Comparison of ENCODE assay signal across 12 cellular contexts in the genomic region with DNA sequence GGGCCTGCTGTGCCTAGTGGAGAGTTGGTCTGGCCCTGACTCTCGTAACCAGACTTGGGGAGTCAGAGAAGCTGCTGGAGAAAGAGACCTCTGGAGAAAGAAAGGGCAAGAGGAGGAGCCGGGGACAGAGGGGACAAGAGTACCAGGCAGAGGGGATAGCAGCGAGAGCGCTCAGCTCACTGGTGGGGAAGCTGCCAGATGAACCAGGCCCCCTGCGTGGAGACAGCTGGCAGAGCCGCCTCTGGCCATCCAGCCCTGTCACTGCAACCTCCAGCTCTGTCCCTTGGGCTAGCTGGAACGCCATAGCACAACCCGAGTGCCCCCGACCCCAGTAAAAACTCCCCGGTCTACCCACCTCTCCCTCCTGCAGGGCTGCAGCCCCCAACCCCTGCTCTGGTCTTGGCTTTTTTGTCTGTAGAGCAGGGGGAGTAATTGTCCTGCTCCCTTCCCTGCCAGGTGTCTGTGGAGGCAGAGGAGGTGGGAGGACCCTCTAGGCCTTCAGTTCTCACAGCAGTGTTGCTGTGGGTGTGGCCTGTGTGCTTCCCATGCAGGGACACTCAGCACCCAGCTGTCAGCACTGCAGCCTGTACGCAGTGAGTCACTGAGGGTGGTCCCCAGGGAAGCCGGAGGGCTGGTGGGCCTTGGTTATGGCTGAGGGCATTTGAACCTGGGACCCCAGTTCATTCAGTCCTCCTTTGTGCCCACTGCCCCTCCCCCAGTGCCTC. TPM values are rescaled to one million over a fixed set of nuclear protein-coding genes. Genes with fewer than 3 reads are reported as not detected.
A peak's percentile ranks its signal among the peaks of the same experiment; 100 is the strongest.
DNase-seq lines count a peak whose midpoint lies in the region; ATAC-seq and TF ChIP-seq lines count a peak whose summit lies in the region.
"Had no signal": no experiment of that assay in that cellular context is flagged by ENCODE, and none has a peak within 500 bp of the region (broad histone marks: within the 10 kb centered on the region; RNA-seq: fewer than 3 reads in every experiment).

No MANE protein-coding gene starts in this region.

- POLR2A ChIA-PET in activated CD4-positive, alpha-beta T cell treated with anti-CD3 and anti-CD28 coated beads for 36 hours (lab: Charles Lee) = no interaction called here

- peaks cover 29% of the 10 kb centered on the region for H3K4me1 Mint-ChIP-seq in activated CD4-positive, alpha-beta T cell treated with anti-CD3 and anti-CD28 coated beads for 36 hours

- no peaks in the 10 kb centered on the region for H3K9me3 Mint-ChIP-seq in activated CD4-positive, alpha-beta T cell treated with anti-CD3 and anti-CD28 coated beads for 36 hours (ENCODE audit: low read depth)
- H3K9me3 Mint-ChIP-seq: activated T-cell treated with anti-CD3 and anti-CD28 coated beads, Interleukin-2, amount 50 U/mL, for 72 hours; T-helper 1 cell treated with Interleukin-12 subunit alpha and Interleukin-12 subunit beta and Interleukin-4 antibody, amounts not matched to agents 30 μg/mL and 1 μg/mL, for 36 hours had no signal

- peak; percentile 57 for DNase-seq in Ammon's horn (ENCODE audit: low spot score)
- DNase-seq in NCI-H524 (lab: John Stamatoyannopoulos, UW) = peak; percentile 68 to 92
- peak; percentile 15 for DNase-seq in fibroblast of the aortic adventitia (ENCODE audit: low read depth)
- no peak for DNase-seq in HCEC 1CT
- no peak for DNase-seq in activated CD4-positive, alpha-beta T cell treated with anti-CD3 and anti-CD28 coated beads for 48 hours
- no peak for DNase-seq in cerebellum (ENCODE audit: low spot score)
- no peak for DNase-seq in activated CD4-positive, alpha-beta T cell treated with anti-CD3 and anti-CD28 coated beads for 36 hours
- DNase-seq: activated T-cell treated with anti-CD3 and anti-CD28 coated beads, Interleukin-2, amount 50 U/mL, for 72 hours; stimulated activated CD4-positive, alpha-beta T cell treated with anti-CD3 and anti-CD28 coated beads, Interleukin-2, amount 100 ng/mL, for 24 hours had no signal

- no peak for TF ChIP-seq CTCF in fibroblast of the aortic adventitia (IDR thresholded peaks at IDR 0.05; ENCODE audit: insufficient read depth, low read length)

- intact Hi-C loops in activated CD4-positive, alpha-beta T cell treated with anti-CD3 and anti-CD28 coated beads for 36 hours (cut with DNase I, micrococcal nuclease) = no loop called here

- no peak overlapping the region for H3K27ac Mint-ChIP-seq in activated CD4-positive, alpha-beta T cell treated with anti-CD3 and anti-CD28 coated beads for 36 hours
- H3K27ac Mint-ChIP-seq: activated T-cell treated with anti-CD3 and anti-CD28 coated beads, Interleukin-2, amount 50 U/mL, for 72 hours; T-helper 1 cell treated with Interleukin-12 subunit alpha and Interleukin-12 subunit beta and Interleukin-4 antibody, amounts not matched to agents 30 μg/mL and 1 μg/mL, for 36 hours had no signal

- peak; percentile 11 for TF ChIP-seq POLR2A in GM15510 (IDR thresholded peaks at IDR 0.05; ENCODE audit: borderline replicate concordance, extremely low read depth, insufficient read length)

- H3K27me3 Mint-ChIP-seq in activated CD4-positive, alpha-beta T cell treated with anti-CD3 and anti-CD28 coated beads for 36 hours = no peaks in the 10 kb centered on the region

- CTCF ChIA-PET in activated CD4-positive, alpha-beta T cell treated with anti-CD3 and anti-CD28 coated beads for 36 hours (lab: Charles Lee) = interaction anchor here (0.7 to 3.0 kb wide), 2 partner anchors 8 to 110 kb away, joined by 3 to 22 read pairs; no protein-coding TSS in a partner anchor

- H3K36me3 Mint-ChIP-seq in activated CD4-positive, alpha-beta T cell treated with anti-CD3 and anti-CD28 coated beads for 36 hours (ENCODE audit: low read depth) = peaks cover 2% of the 10 kb centered on the region

- no peak for ATAC-seq in activated CD4-positive, alpha-beta T cell treated with anti-CD3 and anti-CD28 coated beads for 36 hours
- ATAC-seq: activated T-cell treated with anti-CD3 and anti-CD28 coated beads, Interleukin-2, amount 50 U/mL, for 72 hours had no signal

- H3K4me3 Mint-ChIP-seq in activated CD4-positive, alpha-beta T cell treated with anti-CD3 and anti-CD28 coated beads for 36 hours = no peak overlapping the region
- H3K4me3 Mint-ChIP-seq: activated T-cell treated with anti-CD3 and anti-CD28 coated beads, Interleukin-2, amount 50 U/mL, for 72 hours; T-helper 1 cell treated with Interleukin-12 subunit alpha and Interleukin-12 subunit beta and Interleukin-4 antibody, amounts not matched to agents 30 μg/mL and 1 μg/mL, for 36 hours had no signal

- H3K4me3 ChIP-seq in fibroblast of the aortic adventitia (ENCODE audit: low read depth, low read length) = no peak overlapping the region
- H3K4me3 ChIP-seq: suprapubic skin had no signal

RNA-seq across cellular contexts. Expression of a gene that starts 4.8 kb away (rescaled TPM):
- total RNA-seq in fibroblast of the aortic adventitia (ENCODE audit: low replicate concordance) = 69.1 and 93.2 TPM in 2 replicates
- total RNA-seq in cerebellum = 84.7 TPM
- total RNA-seq in activated CD4-positive, alpha-beta T cell treated with anti-CD3 and anti-CD28 coated beads for 36 hours = 100 to 1,000 TPM in 1 of 2 experiments, 10 to 100 TPM in 1; 87.2 to 102 TPM

RNA-seq across cellular contexts. Expression of a gene that starts 33.3 kb away (rescaled TPM):
- total RNA-seq in fibroblast of the aortic adventitia (ENCODE audit: low replicate concordance) = 2.5 and 11.0 TPM in 2 replicates
- total RNA-seq in cerebellum = 10.7 TPM
- 1 to 10 TPM; 7.4 to 8.0 TPM for total RNA-seq in activated CD4-positive, alpha-beta T cell treated with anti-CD3 and anti-CD28 coated beads for 36 hours

RNA-seq across cellular contexts. Expression of a gene that starts 54.9 kb away (rescaled TPM):
- total RNA-seq in fibroblast of the aortic adventitia (ENCODE audit: low replicate concordance) = 19.6 and 26.8 TPM in 2 replicates
- 37.6 TPM for total RNA-seq in cerebellum
- total RNA-seq in activated CD4-positive, alpha-beta T cell treated with anti-CD3 and anti-CD28 coated beads for 36 hours = 10 to 100 TPM; 88.6 to 92.8 TPM

RNA-seq across cellular contexts. Expression of a gene that starts 59.9 kb away (rescaled TPM):
- 56.4 and 61.2 TPM in 2 replicates for total RNA-seq in fibroblast of the aortic adventitia (ENCODE audit: low replicate concordance)
- total RNA-seq in cerebellum = 36.9 TPM
- 10 to 100 TPM; 68.0 to 77.7 TPM for total RNA-seq in activated CD4-positive, alpha-beta T cell treated with anti-CD3 and anti-CD28 coated beads for 36 hours

Comparison
In these comparisons a context has a peak if more than half of its experiments do, and no peak if none do; other contexts are left out.
1. DNase-seq: peak in Ammon's horn (single experiment), NCI-H524 (2 of 2) and fibroblast of the aortic adventitia (single experiment); none in HCEC 1CT (single experiment), activated CD4-positive, alpha-beta T cell treated with anti-CD3 and anti-CD28 coated beads for 48 hours (single experiment), cerebellum (single experiment) and activated CD4-positive, alpha-beta T cell treated with anti-CD3 and anti-CD28 coated beads for 36 hours (single experiment).